ENCODE assay signal across 39 cellular contexts in the genomic region with DNA sequence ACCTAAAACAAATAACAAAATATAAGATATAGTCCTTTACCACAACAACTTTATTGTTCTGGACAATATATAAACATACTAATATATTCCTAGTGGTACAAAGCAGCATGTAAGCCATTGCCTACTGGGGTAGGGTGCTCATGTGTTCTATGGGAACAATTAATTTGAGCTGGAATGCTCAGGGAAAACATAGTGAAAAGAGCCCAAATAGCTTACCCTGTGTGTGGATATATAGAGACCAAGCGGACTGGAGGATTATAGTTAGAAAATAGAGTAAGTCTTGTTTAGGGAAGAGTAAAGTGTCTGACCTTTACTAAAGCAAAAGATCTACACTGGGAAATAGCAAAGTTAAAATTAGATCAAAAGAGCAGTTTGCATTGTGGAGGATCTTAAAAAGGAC.
"Had no signal": no experiment of that assay in that cellular context is flagged by ENCODE, and none has a peak within 500 bp of the region (broad histone marks: within the 10 kb centered on the region; RNA-seq: fewer than 3 reads in every experiment).

No MANE protein-coding gene starts in this region.

- H3K9me3 ChIP-seq: adrenal gland, ascending aorta, body of pancreas, breast epithelium, colonic mucosa had no signal

- H3K4me1 ChIP-seq: adrenal gland, ascending aorta, body of pancreas, breast epithelium, colonic mucosa had no signal

- FAIRE-seq: astrocyte, bronchial epithelial cell, colon had no signal

- DNase-seq: activated effector memory CD4-positive, alpha-beta T cell treated with anti-CD3 and anti-CD28 coated beads, Interleukin-2, amount 50 U/mL, for 16 hours; activated effector memory CD4-positive, alpha-beta T cell treated with Interleukin-2 at 50 U/mL for 16 hours; activated gamma-delta T cell; activated gamma-delta T cell treated with Interleukin-2 at 50 U/mL for 16 hours; activated naive CD4-positive, alpha-beta T cell; activated naive CD4-positive, alpha-beta T cell treated with anti-CD3 and anti-CD28 coated beads for 36 hours; activated naive CD4-positive, alpha-beta T cell treated with anti-CD3 and anti-CD28 coated beads, Interleukin-2, amount 10 ng/mL, durations not matched to agents 7 days and 5 days; activated naive CD4-positive, alpha-beta T cell treated with anti-CD3 and anti-CD28 coated beads, Interleukin-2, amount 50 U/mL, for 16 hours; activated naive CD4-positive, alpha-beta T cell treated with Interleukin-2 at 50 U/mL for 16 hours; activated naive CD8-positive, alpha-beta T cell treated with anti-CD3 and anti-CD28 coated beads for 36 hours; activated naive CD8-positive, alpha-beta T cell treated with anti-CD3 and anti-CD28 coated beads, Interleukin-2, amount 10 ng/mL, durations not matched to agents 7 days and 5 days; activated naive CD8-positive, alpha-beta T cell treated with anti-CD3 and anti-CD28 coated beads, Interleukin-2, amount 50 U/mL, for 24 hours; activated T-cell treated with anti-CD3 and anti-CD28 coated beads, Interleukin-2, amount 50 U/mL, for 48 hours; activated T-cell treated with anti-CD3 and anti-CD28 coated beads, Interleukin-2, amount 50 U/mL, for 72 hours; adrenal gland; amniotic stem cell; amygdala; anterior cingulate cortex; aorta; body of pancreas; brain microvascular endothelial cell; caudate nucleus; central memory CD4-positive, alpha-beta T cell; cerebellar nuclear complex; colonic mucosa had no signal

- H3K4me1 Mint-ChIP-seq: activated naive CD4-positive, alpha-beta T cell treated with anti-CD3 and anti-CD28 coated beads, Interleukin-2, amount 10 ng/mL, durations not matched to agents 7 days and 5 days; activated naive CD4-positive, alpha-beta T cell treated with anti-CD3 and anti-CD28 coated beads, Interleukin-2, amount 50 U/mL, for 24 hours; activated naive CD8-positive, alpha-beta T cell treated with anti-CD3 and anti-CD28 coated beads for 36 hours; activated naive CD8-positive, alpha-beta T cell treated with anti-CD3 and anti-CD28 coated beads, Interleukin-2, amount 10 ng/mL, durations not matched to agents 7 days and 5 days; activated naive CD8-positive, alpha-beta T cell treated with anti-CD3 and anti-CD28 coated beads, Interleukin-2, amount 50 U/mL, for 24 hours; activated T-helper 17 cell treated with anti-CD3 and anti-CD28 coated beads, Interleukin-2, amount 50 U/mL, for 72 hours; central memory CD8-positive, alpha-beta T cell had no signal

- H3K4me3 ChIP-seq: adrenal gland, ascending aorta, body of pancreas, breast epithelium, cardiac muscle cell, colonic mucosa had no signal

- ATAC-seq: activated naive CD4-positive, alpha-beta T cell treated with anti-CD3 and anti-CD28 coated beads, Interleukin-2, amount 50 U/mL, for 72 hours; activated naive CD8-positive, alpha-beta T cell treated with anti-CD3 and anti-CD28 coated beads, Interleukin-2, amount 50 U/mL, for 24 hours; activated T-cell treated with anti-CD3 and anti-CD28 coated beads, Interleukin-2, amount 50 U/mL, for 72 hours; activated T-helper 17 cell treated with anti-CD3 and anti-CD28 coated beads, Interleukin-2, amount 50 U/mL, for 72 hours; body of pancreas had no signal

- H3K36me3 Mint-ChIP-seq: activated naive CD4-positive, alpha-beta T cell treated with anti-CD3 and anti-CD28 coated beads, Interleukin-2, amount 10 ng/mL, durations not matched to agents 7 days and 5 days; activated naive CD4-positive, alpha-beta T cell treated with anti-CD3 and anti-CD28 coated beads, Interleukin-2, amount 50 U/mL, for 24 hours; activated naive CD4-positive, alpha-beta T cell treated with anti-CD3 and anti-CD28 coated beads, Interleukin-2, amount 50 U/mL, for 72 hours; activated naive CD8-positive, alpha-beta T cell; activated naive CD8-positive, alpha-beta T cell treated with anti-CD3 and anti-CD28 coated beads for 36 hours; activated naive CD8-positive, alpha-beta T cell treated with anti-CD3 and anti-CD28 coated beads, Interleukin-2, amount 10 ng/mL, durations not matched to agents 7 days and 5 days; brain had no signal

- H3K27ac ChIP-seq: adrenal gland, ascending aorta, body of pancreas, brain microvascular endothelial cell, breast epithelium, cardiac muscle cell, colonic mucosa had no signal

- H3K27me3 Mint-ChIP-seq: activated naive CD4-positive, alpha-beta T cell treated with anti-CD3 and anti-CD28 coated beads, Interleukin-2, amount 10 ng/mL, durations not matched to agents 7 days and 5 days; brain had no signal

- H3K4me3 Mint-ChIP-seq: activated naive CD4-positive, alpha-beta T cell treated with anti-CD3 and anti-CD28 coated beads for 36 hours; activated naive CD4-positive, alpha-beta T cell treated with anti-CD3 and anti-CD28 coated beads, Interleukin-2, amount 10 ng/mL, durations not matched to agents 7 days and 5 days; activated naive CD4-positive, alpha-beta T cell treated with anti-CD3 and anti-CD28 coated beads, Interleukin-2, amount 50 U/mL, for 24 hours; activated naive CD8-positive, alpha-beta T cell; activated naive CD8-positive, alpha-beta T cell treated with anti-CD3 and anti-CD28 coated beads for 36 hours; activated naive CD8-positive, alpha-beta T cell treated with anti-CD3 and anti-CD28 coated beads, Interleukin-2, amount 10 ng/mL, durations not matched to agents 7 days and 5 days; activated naive CD8-positive, alpha-beta T cell treated with anti-CD3 and anti-CD28 coated beads, Interleukin-2, amount 50 U/mL, for 24 hours; activated T-cell treated with anti-CD3 and anti-CD28 coated beads, Interleukin-2, amount 50 U/mL, for 72 hours; activated T-helper 1 cell treated with anti-CD3 and anti-CD28 coated beads, Interleukin-12 subunit alpha, Interleukin-12 subunit beta, Interleukin-2, Interleukin-4 antibody, amounts not matched to agents 30 ng/mL and 10 ng/mL and 1 ng/mL, durations not matched to agents 14 hours and 24 hours and 36 hours; activated T-helper 17 cell treated with anti-CD3 and anti-CD28 coated beads, Interleukin-2, amount 50 U/mL, for 72 hours; brain; central memory CD8-positive, alpha-beta T cell had no signal

- H3K27ac Mint-ChIP-seq: activated naive CD4-positive, alpha-beta T cell treated with anti-CD3 and anti-CD28 coated beads for 36 hours; activated naive CD4-positive, alpha-beta T cell treated with anti-CD3 and anti-CD28 coated beads, Interleukin-2, amount 10 ng/mL, durations not matched to agents 7 days and 5 days; activated naive CD4-positive, alpha-beta T cell treated with anti-CD3 and anti-CD28 coated beads, Interleukin-2, amount 50 U/mL, for 24 hours; activated naive CD4-positive, alpha-beta T cell treated with anti-CD3 and anti-CD28 coated beads, Interleukin-2, amount 50 U/mL, for 72 hours; activated naive CD8-positive, alpha-beta T cell; activated naive CD8-positive, alpha-beta T cell treated with anti-CD3 and anti-CD28 coated beads for 36 hours; activated naive CD8-positive, alpha-beta T cell treated with anti-CD3 and anti-CD28 coated beads, Interleukin-2, amount 10 ng/mL, durations not matched to agents 7 days and 5 days; activated naive CD8-positive, alpha-beta T cell treated with anti-CD3 and anti-CD28 coated beads, Interleukin-2, amount 50 U/mL, for 24 hours; activated T-cell treated with anti-CD3 and anti-CD28 coated beads, Interleukin-2, amount 50 U/mL, for 72 hours; activated T-helper 1 cell treated with anti-CD3 and anti-CD28 coated beads, Interleukin-12 subunit alpha, Interleukin-12 subunit beta, Interleukin-2, Interleukin-4 antibody, amounts not matched to agents 30 ng/mL and 10 ng/mL and 1 ng/mL, durations not matched to agents 14 hours and 24 hours and 36 hours; activated T-helper 17 cell treated with anti-CD3 and anti-CD28 coated beads, Interleukin-2, amount 50 U/mL, for 72 hours; activated T-helper 2 cell treated with anti-CD3 and anti-CD28 coated beads, Interferon-gamma antibody, Interleukin-2, Interleukin-4, amounts not matched to agents 10 μg/mL and 5 μg/mL and 100 μg/mL, durations not matched to agents 14 hours and 24 hours and 36 hours; brain had no signal

- H3K9me3 Mint-ChIP-seq: activated naive CD4-positive, alpha-beta T cell treated with anti-CD3 and anti-CD28 coated beads for 36 hours; activated naive CD4-positive, alpha-beta T cell treated with anti-CD3 and anti-CD28 coated beads, Interleukin-2, amount 10 ng/mL, durations not matched to agents 7 days and 5 days; activated naive CD4-positive, alpha-beta T cell treated with anti-CD3 and anti-CD28 coated beads, Interleukin-2, amount 50 U/mL, for 24 hours; activated naive CD4-positive, alpha-beta T cell treated with anti-CD3 and anti-CD28 coated beads, Interleukin-2, amount 50 U/mL, for 72 hours; activated naive CD8-positive, alpha-beta T cell treated with anti-CD3 and anti-CD28 coated beads for 36 hours; activated naive CD8-positive, alpha-beta T cell treated with anti-CD3 and anti-CD28 coated beads, Interleukin-2, amount 10 ng/mL, durations not matched to agents 7 days and 5 days; activated naive CD8-positive, alpha-beta T cell treated with anti-CD3 and anti-CD28 coated beads, Interleukin-2, amount 50 U/mL, for 24 hours; activated T-cell treated with anti-CD3 and anti-CD28 coated beads, Interleukin-2, amount 50 U/mL, for 72 hours; activated T-helper 1 cell treated with anti-CD3 and anti-CD28 coated beads, Interleukin-12 subunit alpha, Interleukin-12 subunit beta, Interleukin-2, Interleukin-4 antibody, amounts not matched to agents 30 ng/mL and 10 ng/mL and 1 ng/mL, durations not matched to agents 14 hours and 24 hours and 36 hours; activated T-helper 17 cell treated with anti-CD3 and anti-CD28 coated beads, Interleukin-2, amount 50 U/mL, for 72 hours; activated T-helper 2 cell treated with anti-CD3 and anti-CD28 coated beads, Interferon-gamma antibody, Interleukin-2, Interleukin-4, amounts not matched to agents 10 μg/mL and 5 μg/mL and 100 μg/mL, durations not matched to agents 14 hours and 24 hours and 36 hours; central memory CD8-positive, alpha-beta T cell had no signal

- H3K36me3 ChIP-seq: adrenal gland, ascending aorta, brain microvascular endothelial cell, breast epithelium, cardiac muscle cell, colonic mucosa had no signal

- H3K27me3 ChIP-seq: adrenal gland, ascending aorta, body of pancreas, brain microvascular endothelial cell, breast epithelium, cardiac muscle cell, colonic mucosa had no signal
